In the genomic region with DNA sequence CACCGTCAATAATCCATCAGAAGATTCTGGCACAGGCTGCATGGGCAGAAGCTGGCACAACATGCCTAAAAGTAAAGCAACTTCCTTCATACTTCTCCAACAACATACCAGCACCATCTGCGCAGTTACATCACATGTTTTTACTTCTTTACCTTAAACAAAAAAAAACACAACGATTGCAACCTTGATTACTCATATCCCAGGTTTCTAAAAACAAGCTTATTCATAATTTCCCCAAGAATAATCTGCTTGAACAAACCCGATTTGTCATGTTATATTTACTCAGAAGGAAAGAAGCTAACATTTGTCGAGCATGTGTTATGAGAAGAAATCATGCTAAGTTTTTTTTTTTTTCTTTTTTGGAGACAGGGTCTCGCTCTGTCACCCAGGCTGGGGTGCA, we compare ENCODE assay signal across 15 cellular contexts. TPM values are rescaled to one million over a fixed set of nuclear protein-coding genes. Genes with fewer than 3 reads are reported as not detected.
A peak's percentile ranks its signal among the peaks of the same experiment; 100 is the strongest.
DNase-seq lines count a peak whose midpoint lies in the region; ATAC-seq and TF ChIP-seq lines count a peak whose summit lies in the region.
"Had no signal": no experiment of that assay in that cellular context is flagged by ENCODE, and none has a peak within 500 bp of the region (broad histone marks: within the 10 kb centered on the region; RNA-seq: fewer than 3 reads in every experiment).

No MANE protein-coding gene starts in this region.

- H3K27ac Mint-ChIP-seq in H9, result no peak overlapping the region
- H3K27ac Mint-ChIP-seq: memory B cell had no signal

- H3K9me3 Mint-ChIP-seq in H9, result peaks cover 2 to 9% of the 10 kb centered on the region in 2 experiments; a peak in 2 of 5 replicates
- H3K9me3 Mint-ChIP-seq: memory B cell had no signal

- H3K27me3 ChIP-seq in right atrium auricular region (no peaks in the 10 kb centered on the region), breast epithelium (no peaks in the 10 kb centered on the region), mesenchymal stem cell (ENCODE audit: control insufficient read depth in 1 of 2, insufficient read depth in 1 of 2, low read length in 2 of 2) (no peaks in the 10 kb centered on the region), vagina (no peaks in the 10 kb centered on the region), H9 (ENCODE audit: insufficient read depth, low read length) (no peaks in the 10 kb centered on the region)

- H3K14ac ChIP-seq in mesenchymal stem cell (ENCODE audit: low read length in 2 of 2), result no peak overlapping the region
- H3K14ac ChIP-seq in H9 (ENCODE audit: insufficient read depth, low read length), result no peak overlapping the region

- H3K27ac ChIP-seq in right atrium auricular region (peak overlapping the region; percentile 36 to 54), breast epithelium (peak overlapping the region; percentile 53 to 54), mesenchymal stem cell (ENCODE audit: low read length, poor library complexity, severe bottlenecking) (no peak overlapping the region), vagina (peak overlapping the region; percentile 64), H9 (ENCODE audit: insufficient read length, low read depth, low read length) (no peak overlapping the region)

- H4K5ac ChIP-seq in H9 (ENCODE audit: insufficient read length, low read depth, low read length), result no peak overlapping the region

- no peaks in the 10 kb centered on the region for H3K23me2 ChIP-seq in H9 (ENCODE audit: insufficient read length, low read depth, low read length, poor library complexity, severe bottlenecking)

- TF ChIP-seq POLR2A in breast epithelium (IDR thresholded peaks at IDR 0.05) (no peak), vagina (IDR thresholded peaks at IDR 0.05) (no peak)

- H2BK120ac ChIP-seq in mesenchymal stem cell (ENCODE audit: low read depth, low read length) (no peak overlapping the region), H9 (ENCODE audit: low read depth, low read length, poor library complexity, severe bottlenecking) (no peak overlapping the region)

- ATAC-seq in Right ventricle myocardium inferior (no peak), HG03025 (IDR thresholded peaks at IDR 0.05; ENCODE audit: low FRiP score, unreplicated experiment) (no peak)

- H3K4me2 ChIP-seq in mesenchymal stem cell (ENCODE audit: low read length, poor library complexity, severe bottlenecking) (no peak overlapping the region), H9 (ENCODE audit: insufficient read depth, insufficient read length, low read length) (no peak overlapping the region)

- H3K4me1 ChIP-seq in right atrium auricular region (no peaks in the 10 kb centered on the region), breast epithelium (no peaks in the 10 kb centered on the region), mesenchymal stem cell (ENCODE audit: control insufficient read depth, insufficient read depth, low read depth, low read length) (no peaks in the 10 kb centered on the region), vagina (peaks cover 42% of the 10 kb centered on the region), H9 (ENCODE audit: insufficient read depth, low read length) (no peaks in the 10 kb centered on the region)

- no peaks in the 10 kb centered on the region for H3K27me3 Mint-ChIP-seq in H9 (ENCODE audit: low read depth)
- H3K27me3 Mint-ChIP-seq: memory B cell had no signal

- TF ChIP-seq CTCF in right atrium auricular region (IDR thresholded peaks at IDR 0.05) (no peak), breast epithelium (IDR thresholded peaks at IDR 0.05) (no peak), vagina (IDR thresholded peaks at IDR 0.05) (no peak), H9 (conservative IDR thresholded peaks at IDR 0.05) (no peak)

- H2BK5ac ChIP-seq in mesenchymal stem cell (ENCODE audit: low read depth, low read length, poor library complexity, severe bottlenecking), result no peak overlapping the region
- H2BK5ac ChIP-seq in H9 (ENCODE audit: insufficient read length, low read length), result no peak overlapping the region

- H4K91ac ChIP-seq in mesenchymal stem cell (ENCODE audit: low read length) (no peak overlapping the region), H9 (ENCODE audit: insufficient read length, low read depth, low read length) (no peak overlapping the region)

- H2BK15ac ChIP-seq in mesenchymal stem cell (ENCODE audit: low read depth, poor library complexity, severe bottlenecking), result no peak overlapping the region
- no peak overlapping the region for H2BK15ac ChIP-seq in H9 (ENCODE audit: low read depth, low read length)

- no peak overlapping the region for H3T11ph ChIP-seq in H9 (ENCODE audit: low read length)

- intact Hi-C loops in Right ventricle myocardium inferior (cut with DNase I), result loop anchor here (5.0 kb wide), 3 partner anchors 54 to 714 kb away; no protein-coding TSS in a partner anchor
- intact Hi-C loops in breast epithelium (cut with DNase I; ENCODE audit: low total_unique reads), result no loop called here
- intact Hi-C loops in vagina (cut with DNase I), result no loop called here

- no peak overlapping the region for H3K4me3 ChIP-seq in right atrium auricular region
- H3K4me3 ChIP-seq in breast epithelium, result no peak overlapping the region
- no peak overlapping the region for H3K4me3 ChIP-seq in mesenchymal stem cell (ENCODE audit: insufficient read depth in 1 of 2, low read depth in 1 of 2, low read length in 2 of 2)
- no peak overlapping the region for H3K4me3 ChIP-seq in vagina

- peak overlapping the region; percentile 67 for H3K9ac ChIP-seq in mesenchymal stem cell (ENCODE audit: low read length)
- H3K9ac ChIP-seq in H9 (ENCODE audit: extremely low read depth, insufficient read length, low read length), result no peak overlapping the region

- H2AFZ ChIP-seq in mesenchymal stem cell (ENCODE audit: low read depth, low read length), result no peak overlapping the region
- no peak overlapping the region for H2AFZ ChIP-seq in H9 (ENCODE audit: low read length)

- H2BK12ac ChIP-seq in mesenchymal stem cell (ENCODE audit: low read length in 2 of 2), result peak overlapping the region in 1 of 2 experiments; percentile 78
- H2BK12ac ChIP-seq in H9 (ENCODE audit: insufficient read length, low read depth, low read length), result no peak overlapping the region

- peak overlapping the region in 1 of 2 experiments; percentile 84 for H3K4ac ChIP-seq in mesenchymal stem cell (ENCODE audit: low read depth in 1 of 2, low read length in 2 of 2)
- H3K4ac ChIP-seq in H9 (ENCODE audit: low read depth, low read length), result no peak overlapping the region

- H3K36me3 ChIP-seq in right atrium auricular region (no peaks in the 10 kb centered on the region), breast epithelium (no peaks in the 10 kb centered on the region), mesenchymal stem cell (ENCODE audit: control insufficient read depth in 1 of 2, insufficient read depth in 2 of 2, low read depth in 1 of 2, low read length in 2 of 2) (peaks cover 0 to 5% of the 10 kb centered on the region in 2 experiments), vagina (no peaks in the 10 kb centered on the region)

- H3K36me3 Mint-ChIP-seq in H9 (ENCODE audit: insufficient read depth in 1 of 3, low read depth in 3 of 3), result peaks cover 0 to 6% (median 3%) of the 10 kb centered on the region in 3 experiments; a peak in 4 of 7 replicates
- H3K36me3 Mint-ChIP-seq: memory B cell had no signal

- H2BK20ac ChIP-seq in H9 (ENCODE audit: low read depth, low read length, poor library complexity, severe bottlenecking), result no peak overlapping the region

- peaks cover 2% of the 10 kb centered on the region for H3K79me1 ChIP-seq in mesenchymal stem cell (replicated peaks; ENCODE audit: low read length, poor library complexity, severe bottlenecking)
- no peaks in the 10 kb centered on the region for H3K79me1 ChIP-seq in H9 (ENCODE audit: insufficient read depth, low read depth, low read length, poor library complexity, severe bottlenecking)

- WGBS in mesenchymal stem cell, result 89% methylated on average over 5 of the region's 6 CpGs
- WGBS in H9 (ENCODE audit: extremely low coverage, insufficient read length, low lambda C conversion rate), result 100% methylated on average over 2 of the region's 6 CpGs

- no peak overlapping the region for H3K23ac ChIP-seq in mesenchymal stem cell (ENCODE audit: low read length in 2 of 2)
- no peak overlapping the region for H3K23ac ChIP-seq in H9 (ENCODE audit: insufficient read length, low read depth, low read length)

- no peak for DNase-seq in right atrium auricular region (ENCODE audit: low spot score)
- no peak for DNase-seq in Right ventricle myocardium inferior (ENCODE audit: missing footprints)
- DNase-seq in breast epithelium (ENCODE audit: low spot score in 2 of 2), result no peak
- no peak for DNase-seq in mesenchymal stem cell
- DNase-seq in vagina (ENCODE audit: extremely low spot score in 2 of 2), result no peak
- DNase-seq in ureter (ENCODE audit: low spot score), result no peak
- DNase-seq in H9, result no peak
- DNase-seq: activated CD4-positive, alpha-beta T cell treated with anti-CD3 and anti-CD28 coated beads, Interleukin-2, amount 50 U/mL, for 4 hours; activated naive CD4-positive, alpha-beta T cell; DMS79 treated with DMSO at 0.1 percent for 48 hours; NCI-H1436; occipital lobe; stimulated activated CD4-positive, alpha-beta T cell treated with anti-CD3 and anti-CD28 coated beads, Interleukin-12 subunit alpha, Interleukin-12 subunit beta, amount 100 ng/mL, for 4 hours had no signal

- H3K56ac ChIP-seq in H9 (ENCODE audit: insufficient read length, low read depth, low read length), result no peak overlapping the region

- no peaks in the 10 kb centered on the region for H3K9me3 ChIP-seq in right atrium auricular region
- no peaks in the 10 kb centered on the region for H3K9me3 ChIP-seq in breast epithelium
- no peaks in the 10 kb centered on the region for H3K9me3 ChIP-seq in mesenchymal stem cell (ENCODE audit: control insufficient read depth, low read length)
- H3K9me3 ChIP-seq in vagina, result no peaks in the 10 kb centered on the region
- no peaks in the 10 kb centered on the region for H3K9me3 ChIP-seq in H9 (ENCODE audit: control insufficient read depth, low read depth, low read length)

- H3K18ac ChIP-seq in mesenchymal stem cell (ENCODE audit: low read depth in 1 of 2, low read length in 2 of 2) (no peak overlapping the region), H9 (ENCODE audit: insufficient read length, low read depth, low read length) (no peak overlapping the region)

- H3K79me2 ChIP-seq in H9 (ENCODE audit: insufficient read depth, low read length), result no peaks in the 10 kb centered on the region

- H4K20me1 ChIP-seq in H9 (ENCODE audit: control insufficient read depth, insufficient read depth, insufficient read length), result no peaks in the 10 kb centered on the region

- no peaks in the 10 kb centered on the region for H3K4me1 Mint-ChIP-seq in H9

- H4K8ac ChIP-seq in mesenchymal stem cell (ENCODE audit: low read length) (peak overlapping the region; percentile 69), H9 (replicated peaks; ENCODE audit: insufficient read length, low read depth, low read length) (no peak overlapping the region)

- no peak overlapping the region for H3K4me3 Mint-ChIP-seq in H9
- H3K4me3 Mint-ChIP-seq: memory B cell had no signal

- H2AK5ac ChIP-seq in mesenchymal stem cell (ENCODE audit: low read length, severe bottlenecking), result no peak overlapping the region
- no peak overlapping the region for H2AK5ac ChIP-seq in H9 (ENCODE audit: insufficient read length, low read length)

RNA-seq across cellular contexts. Expression of a gene that starts 54.7 kb away (rescaled TPM):
- total RNA-seq in right atrium auricular region (10 to 100 TPM; 14.5 to 16.1 TPM), Right ventricle myocardium inferior (10.5 TPM), breast epithelium (10 to 100 TPM; 41.1 to 60.6 (median 49.5) TPM), vagina (32.2 TPM), ureter (59.3 TPM), H9 (2021) (20.0 and 20.1 TPM in 2 replicates)
- polyA plus RNA-seq in mesenchymal stem cell (2013, experiment 1 of 2), result 5.1 TPM
- 4.3 TPM for polyA plus RNA-seq in mesenchymal stem cell (2013, experiment 2 of 2)

Comparison
In these comparisons a context has a peak if more than half of its experiments do, and no peak if none do; other contexts are left out.
1. H3K27ac ChIP-seq: peak in right atrium auricular region (2 of 2), breast epithelium (2 of 2) and vagina (single experiment); none in mesenchymal stem cell (single experiment) and H9 (single experiment).